Comparison of ENCODE assay signal across 2 cellular contexts in genomic region chrX:101450951-101451350, GRCh38.
TF ChIP-seq lines count a peak whose summit lies in the region.

No MANE protein-coding gene starts in this region.

TF ChIP-seq in liver, 16 proteins besides CTCF, POLR2A, EP300 and RAD21:
- TF ChIP-seq MAX (IDR thresholded peaks at IDR 0.05) (no peak), JUND (IDR thresholded peaks at IDR 0.05) (no peak), FOXA2 (IDR thresholded peaks at IDR 0.05) (no peak), HNF4G (IDR thresholded peaks at IDR 0.05) (no peak)
- TF ChIP-seq, protein P1, sequence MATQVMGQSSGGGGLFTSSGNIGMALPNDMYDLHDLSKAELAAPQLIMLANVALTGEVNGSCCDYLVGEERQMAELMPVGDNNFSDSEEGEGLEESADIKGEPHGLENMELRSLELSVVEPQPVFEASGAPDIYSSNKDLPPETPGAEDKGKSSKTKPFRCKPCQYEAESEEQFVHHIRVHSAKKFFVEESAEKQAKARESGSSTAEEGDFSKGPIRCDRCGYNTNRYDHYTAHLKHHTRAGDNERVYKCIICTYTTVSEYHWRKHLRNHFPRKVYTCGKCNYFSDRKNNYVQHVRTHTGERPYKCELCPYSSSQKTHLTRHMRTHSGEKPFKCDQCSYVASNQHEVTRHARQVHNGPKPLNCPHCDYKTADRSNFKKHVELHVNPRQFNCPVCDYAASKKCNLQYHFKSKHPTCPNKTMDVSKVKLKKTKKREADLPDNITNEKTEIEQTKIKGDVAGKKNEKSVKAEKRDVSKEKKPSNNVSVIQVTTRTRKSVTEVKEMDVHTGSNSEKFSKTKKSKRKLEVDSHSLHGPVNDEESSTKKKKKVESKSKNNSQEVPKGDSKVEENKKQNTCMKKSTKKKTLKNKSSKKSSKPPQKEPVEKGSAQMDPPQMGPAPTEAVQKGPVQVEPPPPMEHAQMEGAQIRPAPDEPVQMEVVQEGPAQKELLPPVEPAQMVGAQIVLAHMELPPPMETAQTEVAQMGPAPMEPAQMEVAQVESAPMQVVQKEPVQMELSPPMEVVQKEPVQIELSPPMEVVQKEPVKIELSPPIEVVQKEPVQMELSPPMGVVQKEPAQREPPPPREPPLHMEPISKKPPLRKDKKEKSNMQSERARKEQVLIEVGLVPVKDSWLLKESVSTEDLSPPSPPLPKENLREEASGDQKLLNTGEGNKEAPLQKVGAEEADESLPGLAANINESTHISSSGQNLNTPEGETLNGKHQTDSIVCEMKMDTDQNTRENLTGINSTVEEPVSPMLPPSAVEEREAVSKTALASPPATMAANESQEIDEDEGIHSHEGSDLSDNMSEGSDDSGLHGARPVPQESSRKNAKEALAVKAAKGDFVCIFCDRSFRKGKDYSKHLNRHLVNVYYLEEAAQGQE (IDR thresholded peaks at IDR 0.05) = peak; percentile 58
TF ChIP-seq in liver: peak in this region for 1.

TF ChIP-seq in HepG2, 621 proteins besides CTCF, POLR2A, EP300 and RAD21:
- TF ChIP-seq RXRB (CRISPR knock-in tag; IDR thresholded peaks at IDR 0.05; ENCODE audit: borderline replicate concordance) (no peak), NR2F2 (IDR thresholded peaks at IDR 0.05; ENCODE audit: borderline replicate concordance, low read depth) (no peak), ZNF792 (CRISPR knock-in tag; IDR thresholded peaks at IDR 0.05) (no peak), ZBTB38 (CRISPR knock-in tag; IDR thresholded peaks at IDR 0.05) (no peak), FIP1L1 (IDR thresholded peaks at IDR 0.05; ENCODE audit: borderline replicate concordance, insufficient read depth, low read depth, low read length) (no peak), ZNF367 (CRISPR knock-in tag; IDR thresholded peaks at IDR 0.05; ENCODE audit: borderline replicate concordance) (no peak), JARID2 (CRISPR knock-in tag; IDR thresholded peaks at IDR 0.05; ENCODE audit: insufficient replicate concordance) (no peak), ZNF878 (CRISPR knock-in tag; IDR thresholded peaks at IDR 0.05) (no peak), GLMP (CRISPR knock-in tag; IDR thresholded peaks at IDR 0.05; ENCODE audit: borderline replicate concordance) (no peak)
- TF ChIP-seq, protein P2, sequence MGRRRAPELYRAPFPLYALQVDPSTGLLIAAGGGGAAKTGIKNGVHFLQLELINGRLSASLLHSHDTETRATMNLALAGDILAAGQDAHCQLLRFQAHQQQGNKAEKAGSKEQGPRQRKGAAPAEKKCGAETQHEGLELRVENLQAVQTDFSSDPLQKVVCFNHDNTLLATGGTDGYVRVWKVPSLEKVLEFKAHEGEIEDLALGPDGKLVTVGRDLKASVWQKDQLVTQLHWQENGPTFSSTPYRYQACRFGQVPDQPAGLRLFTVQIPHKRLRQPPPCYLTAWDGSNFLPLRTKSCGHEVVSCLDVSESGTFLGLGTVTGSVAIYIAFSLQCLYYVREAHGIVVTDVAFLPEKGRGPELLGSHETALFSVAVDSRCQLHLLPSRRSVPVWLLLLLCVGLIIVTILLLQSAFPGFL (CRISPR knock-in tag; IDR thresholded peaks at IDR 0.05) = no peak
- TF ChIP-seq, protein P3, sequence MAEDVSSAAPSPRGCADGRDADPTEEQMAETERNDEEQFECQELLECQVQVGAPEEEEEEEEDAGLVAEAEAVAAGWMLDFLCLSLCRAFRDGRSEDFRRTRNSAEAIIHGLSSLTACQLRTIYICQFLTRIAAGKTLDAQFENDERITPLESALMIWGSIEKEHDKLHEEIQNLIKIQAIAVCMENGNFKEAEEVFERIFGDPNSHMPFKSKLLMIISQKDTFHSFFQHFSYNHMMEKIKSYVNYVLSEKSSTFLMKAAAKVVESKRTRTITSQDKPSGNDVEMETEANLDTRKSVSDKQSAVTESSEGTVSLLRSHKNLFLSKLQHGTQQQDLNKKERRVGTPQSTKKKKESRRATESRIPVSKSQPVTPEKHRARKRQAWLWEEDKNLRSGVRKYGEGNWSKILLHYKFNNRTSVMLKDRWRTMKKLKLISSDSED (CRISPR knock-in tag; IDR thresholded peaks at IDR 0.05) = no peak
TF ChIP-seq in HepG2: peak in this region for 0.
